23 cellular contexts compared by ENCODE assay signal in the genomic region with DNA sequence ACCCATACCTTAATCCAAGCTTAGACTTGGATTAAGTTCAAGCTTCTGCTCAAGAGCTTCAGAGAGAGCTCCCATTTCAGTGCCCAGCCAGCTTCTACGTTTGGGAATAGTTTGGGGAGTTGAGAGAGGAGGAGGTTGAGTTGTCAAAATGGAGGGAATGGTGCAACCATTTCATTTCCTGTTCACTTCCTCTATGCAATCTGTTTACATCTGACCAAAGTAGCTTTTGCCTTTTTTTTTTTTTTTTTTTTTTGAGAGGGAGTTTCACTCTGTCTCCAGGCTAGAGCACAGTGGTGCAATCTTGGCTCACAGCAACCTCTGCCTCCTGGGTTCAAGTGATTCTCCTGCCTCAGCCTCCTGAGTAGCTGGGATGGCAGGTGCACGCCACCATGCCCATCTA.
DNase-seq lines count a peak whose midpoint lies in the region; ATAC-seq, FAIRE-seq and TF ChIP-seq lines count a peak whose summit lies in the region.
"Had no signal": no experiment of that assay in that cellular context is flagged by ENCODE, and none has a peak within 500 bp of the region (broad histone marks: within the 10 kb centered on the region; RNA-seq: fewer than 3 reads in every experiment).

No MANE protein-coding gene starts in this region.

- DNase-seq in AML-193 (lab: John Stamatoyannopoulos, UW) (peak; percentile 50), GM12891 (ENCODE audit: insufficient read length, low spot score) (no peak), NOMO-1 treated with DMSO at 0.1 percent for 48 hours (lab: John Stamatoyannopoulos, UW; ENCODE audit: unreplicated experiment) (peak; percentile 33), NCI-H748 treated with DMSO at 0.1 percent for 48 hours (lab: John Stamatoyannopoulos, UW) (no peak), T-helper 9 cell (no peak), NCI-H82 (lab: John Stamatoyannopoulos, UW) (no peak)
- DNase-seq: activated CD4-positive, CD25-positive, alpha-beta regulatory T cell; activated T-cell treated with anti-CD3 and anti-CD28 coated beads, Interleukin-2, amount 50 U/mL, for 24 hours; amniotic stem cell; endodermal cell; IMR-90; naive thymus-derived CD4-positive, alpha-beta T cell; NCI-H146; SK-N-SH; stimulated activated CD4-positive, alpha-beta T cell treated with anti-CD3 and anti-CD28 coated beads, Interleukin-4, amount 100 ng/mL, for 24 hours; stimulated activated naive CD8-positive, alpha-beta T cell treated with anti-CD3 and anti-CD28 coated beads, Interleukin-15, amount 100 ng/mL, for 72 hours; thyroid gland had no signal

- peak overlapping the region; percentile 25 for H3K27ac Mint-ChIP-seq in dendritic cell treated with granulocyte-macrophage colony-stimulating factor and Interleukin-4, amounts not matched to agents 40 ng/mL and 50 ng/mL, for 4 days
- H3K27ac Mint-ChIP-seq: activated T-cell treated with anti-CD3 and anti-CD28 coated beads, Interleukin-2, amount 50 U/mL, for 24 hours; endodermal cell had no signal

- TF ChIP-seq POLR2A in GM12891 (IDR thresholded peaks at IDR 0.05; ENCODE audit: low read depth, low read length), result no peak

- no peak overlapping the region for H3K4me3 Mint-ChIP-seq in dendritic cell treated with granulocyte-macrophage colony-stimulating factor and Interleukin-4, amounts not matched to agents 40 ng/mL and 50 ng/mL, for 4 days
- H3K4me3 Mint-ChIP-seq: activated T-cell treated with anti-CD3 and anti-CD28 coated beads, Interleukin-2, amount 50 U/mL, for 24 hours; endodermal cell; stimulated activated naive CD8-positive, alpha-beta T cell treated with anti-CD3 and anti-CD28 coated beads, Interleukin-15, amount 100 ng/mL, for 72 hours had no signal

- peaks cover 47% of the 10 kb centered on the region for H3K4me1 Mint-ChIP-seq in dendritic cell treated with granulocyte-macrophage colony-stimulating factor and Interleukin-4, amounts not matched to agents 40 ng/mL and 50 ng/mL, for 4 days (ENCODE audit: low read depth)

- no peaks in the 10 kb centered on the region for H3K9me3 Mint-ChIP-seq in dendritic cell treated with granulocyte-macrophage colony-stimulating factor and Interleukin-4, amounts not matched to agents 40 ng/mL and 50 ng/mL, for 4 days
- H3K9me3 Mint-ChIP-seq: activated T-cell treated with anti-CD3 and anti-CD28 coated beads, Interleukin-2, amount 50 U/mL, for 24 hours; stimulated activated naive CD8-positive, alpha-beta T cell treated with anti-CD3 and anti-CD28 coated beads, Interleukin-15, amount 100 ng/mL, for 72 hours had no signal

- FAIRE-seq in GM12891 (lab: Jason Lieb, UNC), result peak; percentile 78
- FAIRE-seq: colon, D721Med, frontal cortex had no signal

- peaks cover 42% of the 10 kb centered on the region for H3K36me3 Mint-ChIP-seq in dendritic cell treated with granulocyte-macrophage colony-stimulating factor and Interleukin-4, amounts not matched to agents 40 ng/mL and 50 ng/mL, for 4 days (ENCODE audit: low read depth)

- no peak for ATAC-seq in HG03432 (IDR thresholded peaks at IDR 0.05; ENCODE audit: unreplicated experiment)
- ATAC-seq: left lobe of liver; naive thymus-derived CD4-positive, alpha-beta T cell; stimulated activated naive CD8-positive, alpha-beta T cell treated with anti-CD3 and anti-CD28 coated beads, Interleukin-15, amount 100 ng/mL, for 72 hours had no signal

- no peaks in the 10 kb centered on the region for H3K27me3 Mint-ChIP-seq in dendritic cell treated with granulocyte-macrophage colony-stimulating factor and Interleukin-4, amounts not matched to agents 40 ng/mL and 50 ng/mL, for 4 days

- intact Hi-C loops in dendritic cell treated with granulocyte-macrophage colony-stimulating factor and Interleukin-4, amounts not matched to agents 40 ng/mL and 50 ng/mL, for 4 days (cut with micrococcal nuclease), result no loop called here

TF ChIP-seq in GM12891, 5 proteins besides CTCF, POLR2A, EP300 and RAD21:
- TF ChIP-seq POLR2AphosphoS5 (IDR thresholded peaks at IDR 0.05; ENCODE audit: low read depth, low read length), result no peak
- peak; percentile 46 for TF ChIP-seq SPI1 (IDR thresholded peaks at IDR 0.05; ENCODE audit: low read depth, low read length)
- no peak for TF ChIP-seq POU2F2 (IDR thresholded peaks at IDR 0.05; ENCODE audit: low read depth, low read length)
- TF ChIP-seq PAX5 (IDR thresholded peaks at IDR 0.05; ENCODE audit: insufficient read depth, low read length, severe bottlenecking), result no peak
- TF ChIP-seq TAF1 (IDR thresholded peaks at IDR 0.05; ENCODE audit: low read depth, low read length), result no peak

Comparison
In these comparisons a context has a peak if more than half of its experiments do, and no peak if none do; other contexts are left out.
1. DNase-seq: peak in AML-193 (2 of 2) and NOMO-1 treated with DMSO at 0.1 percent for 48 hours (single experiment); none in GM12891 (single experiment), NCI-H748 treated with DMSO at 0.1 percent for 48 hours (single experiment), T-helper 9 cell (single experiment) and NCI-H82 (single experiment).